In the genomic region with DNA sequence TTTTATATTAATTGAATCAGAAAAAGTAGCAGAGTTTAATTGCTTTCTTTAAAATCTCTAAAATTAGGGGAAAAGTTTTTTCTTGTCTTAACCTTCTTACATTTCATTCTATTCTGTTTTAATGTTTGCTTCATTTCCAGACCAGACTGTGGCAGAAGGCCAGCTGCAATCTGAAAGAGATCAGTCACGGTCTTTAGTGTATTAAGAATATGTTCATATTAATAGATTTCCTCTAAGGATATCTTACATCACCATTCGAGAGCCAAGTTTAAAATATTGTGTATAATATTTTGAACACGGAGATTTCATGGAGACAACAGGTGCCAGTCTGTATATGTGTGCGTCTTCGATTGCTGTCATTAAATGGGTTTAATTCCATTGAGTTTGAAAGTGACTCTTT, we compare ENCODE assay signal across 25 cellular contexts.
"Had no signal": no experiment of that assay in that cellular context is flagged by ENCODE, and none has a peak within 500 bp of the region (broad histone marks: within the 10 kb centered on the region; RNA-seq: fewer than 3 reads in every experiment).

No MANE protein-coding gene starts in this region.

- H3K4me1 Mint-ChIP-seq: endodermal cell; stimulated activated naive CD8-positive, alpha-beta T cell treated with anti-CD3 and anti-CD28 coated beads, Interleukin-15, amount 100 ng/mL, for 72 hours had no signal

- H3K9me3 Mint-ChIP-seq: endodermal cell had no signal

- DNase-seq: colonic mucosa; effector CD8-positive, alpha-beta T cell; endodermal cell; gastrocnemius medialis; head of caudate nucleus; left ventricle myocardium superior; lower lobe of right lung; nucleus accumbens; stimulated activated CD4-positive, alpha-beta T cell treated with anti-CD3 and anti-CD28 coated beads, Interleukin-12 subunit alpha, Interleukin-12 subunit beta, amount 100 ng/mL, for 4 hours; stimulated activated CD4-positive, alpha-beta T cell treated with anti-CD3 and anti-CD28 coated beads, Interleukin-1b, Interleukin-23, amount 100 ng/mL, for 48 hours; stimulated activated CD4-positive, alpha-beta T cell treated with anti-CD3 and anti-CD28 coated beads, Interleukin-4, amount 100 ng/mL, for 1 hour; stimulated activated CD8-positive, alpha-beta memory T cell treated with anti-CD3 and anti-CD28 coated beads, Interleukin-4, amount 100 ng/mL, for 48 hours; stimulated activated naive CD4-positive, alpha-beta T cell; stimulated activated naive CD8-positive, alpha-beta T cell treated with anti-CD3 and anti-CD28 coated beads, Interleukin-15, amount 100 ng/mL, for 72 hours; transverse colon; upper lobe of right lung; uterus had no signal

- H3K36me3 ChIP-seq: colonic mucosa, esophagus muscularis mucosa, gastrocnemius medialis, lower lobe of right lung, prostate gland, right atrium auricular region, suprapubic skin, transverse colon, upper lobe of right lung, uterus had no signal

- H3K27ac Mint-ChIP-seq: dendritic cell treated with granulocyte-macrophage colony-stimulating factor and Interleukin-4, amounts not matched to agents 40 ng/mL and 50 ng/mL, for 4 days; endodermal cell; stimulated activated naive CD8-positive, alpha-beta T cell treated with anti-CD3 and anti-CD28 coated beads, Interleukin-15, amount 100 ng/mL, for 72 hours had no signal

- ATAC-seq: gastrocnemius medialis; left ventricle myocardium superior; lower lobe of right lung; sciatic nerve; stimulated activated naive CD8-positive, alpha-beta T cell treated with anti-CD3 and anti-CD28 coated beads, Interleukin-15, amount 100 ng/mL, for 72 hours; upper lobe of right lung had no signal

- H3K27me3 Mint-ChIP-seq: dendritic cell treated with granulocyte-macrophage colony-stimulating factor and Interleukin-4, amounts not matched to agents 40 ng/mL and 50 ng/mL, for 4 days; stimulated activated naive CD8-positive, alpha-beta T cell treated with anti-CD3 and anti-CD28 coated beads, Interleukin-15, amount 100 ng/mL, for 72 hours had no signal

- H3K4me3 ChIP-seq: colonic mucosa, esophagus muscularis mucosa, gastrocnemius medialis, lower lobe of right lung, prostate gland, right atrium auricular region, smooth muscle cell, suprapubic skin, transverse colon, upper lobe of right lung, uterus had no signal

- H3K27ac ChIP-seq: colonic mucosa, epithelial cell of prostate, esophagus muscularis mucosa, gastrocnemius medialis, lower lobe of right lung, prostate gland, right atrium auricular region, suprapubic skin, transverse colon, upper lobe of right lung, uterus had no signal

- H3K4me2 ChIP-seq: smooth muscle cell had no signal

- H3K27me3 ChIP-seq: colonic mucosa, esophagus muscularis mucosa, gastrocnemius medialis, right atrium auricular region, suprapubic skin, transverse colon, upper lobe of right lung, uterus had no signal

- H3K4me1 ChIP-seq: colonic mucosa, esophagus muscularis mucosa, lower lobe of right lung, prostate gland, right atrium auricular region, suprapubic skin, upper lobe of right lung, uterus had no signal

- H3K4me3 Mint-ChIP-seq: dendritic cell treated with granulocyte-macrophage colony-stimulating factor and Interleukin-4, amounts not matched to agents 40 ng/mL and 50 ng/mL, for 4 days; endodermal cell; stimulated activated naive CD8-positive, alpha-beta T cell treated with anti-CD3 and anti-CD28 coated beads, Interleukin-15, amount 100 ng/mL, for 72 hours had no signal

- H3K9me3 ChIP-seq: colonic mucosa, gastrocnemius medialis, lower lobe of right lung, prostate gland, suprapubic skin, transverse colon, upper lobe of right lung, uterus had no signal
